In the genomic region with DNA sequence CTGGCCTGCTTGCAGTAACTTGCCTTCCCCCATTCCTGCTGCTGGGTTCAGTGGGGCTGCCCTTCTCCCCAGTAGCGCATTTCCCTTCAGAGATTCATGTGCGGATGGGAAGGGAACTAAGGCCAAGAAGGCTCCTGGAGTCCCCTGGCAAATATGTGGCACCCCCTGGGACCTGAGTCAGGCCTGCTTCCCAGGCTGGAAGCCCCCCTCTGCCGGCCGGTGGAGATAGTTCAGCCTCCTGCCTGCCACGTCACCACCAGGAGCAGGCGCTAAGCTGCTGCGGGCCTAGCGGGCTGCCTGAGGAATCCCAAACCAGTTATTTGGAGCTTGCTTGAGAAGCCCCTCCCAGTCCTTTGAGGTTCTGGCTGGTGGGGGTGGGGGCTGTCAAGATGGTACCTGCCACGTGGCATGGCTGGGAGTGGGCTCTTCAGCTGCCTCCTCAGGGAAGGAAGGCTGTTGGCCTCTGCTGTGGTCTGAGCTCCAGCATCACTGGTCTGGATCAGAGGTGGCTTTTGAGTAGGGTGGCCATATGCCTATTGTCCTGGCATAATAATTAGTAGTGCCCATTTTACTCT, we compare ENCODE assay signal across 8 cellular contexts. TPM values are rescaled to one million over a fixed set of nuclear protein-coding genes. Genes with fewer than 3 reads are reported as not detected.
A peak's percentile ranks its signal among the peaks of the same experiment; 100 is the strongest.
DNase-seq lines count a peak whose midpoint lies in the region; ATAC-seq, FAIRE-seq and TF ChIP-seq lines count a peak whose summit lies in the region.

No MANE protein-coding gene starts in this region.

- H3K9me3 ChIP-seq in K562 (replicated peaks; ENCODE audit: control insufficient read depth, insufficient read depth, low read depth, low read length) = no peaks in the 10 kb centered on the region

- CTCF ChIA-PET in K562 (lab: Yijun Ruan, JAX; ENCODE audit: low intra/inter-chr PET ratio) = interaction anchor here (1.2 kb wide), 1 partner anchor 175 kb away, joined by 3 read pairs; no protein-coding TSS in a partner anchor

- DNase-seq in activated CD4-positive, alpha-beta T cell treated with anti-CD3 and anti-CD28 coated beads, Interleukin-2, amount 10 ng/mL, durations not matched to agents 24 days and 14 days = no peak
- no peak for DNase-seq in activated CD4-positive, alpha-beta T cell treated with anti-CD3 and anti-CD28 coated beads for 4 hours
- peak; percentile 76 to 86 (median 80) for DNase-seq in K562 (ENCODE audit: extremely low read depth in 1 of 4, low spot score in 3 of 4)
- DNase-seq in immature natural killer cell = no peak
- DNase-seq in stimulated activated naive CD8-positive, alpha-beta T cell treated with anti-CD3 and anti-CD28 coated beads, Interleukin-15, amount 100 ng/mL, for 72 hours = no peak
- DNase-seq in GM20000 (ENCODE audit: low spot score) = no peak

- FAIRE-seq in K562 (lab: Jason Lieb, UNC) = peak; percentile 74

- peak overlapping the region; percentile 92 for H3K4me3 Mint-ChIP-seq in activated CD4-positive, alpha-beta T cell treated with anti-CD3 and anti-CD28 coated beads, Interleukin-2, amount 10 ng/mL, durations not matched to agents 24 days and 14 days
- peak overlapping the region; percentile 91 to 99 (median 97) for H3K4me3 Mint-ChIP-seq in immature natural killer cell
- H3K4me3 Mint-ChIP-seq in stimulated activated naive CD8-positive, alpha-beta T cell treated with anti-CD3 and anti-CD28 coated beads, Interleukin-15, amount 100 ng/mL, for 72 hours = peak overlapping the region; percentile 90 to 92

- 9% methylated on average over 8 of the region's 9 CpGs for WGBS in K562 (ENCODE audit: insufficient coverage, low coverage, missing lambda C conversion rate)

- H3K27me3 Mint-ChIP-seq in activated CD4-positive, alpha-beta T cell treated with anti-CD3 and anti-CD28 coated beads, Interleukin-2, amount 10 ng/mL, durations not matched to agents 24 days and 14 days = peaks cover 4% of the 10 kb centered on the region
- peaks cover 0 to 2% (median 2%) of the 10 kb centered on the region in 3 donors for H3K27me3 Mint-ChIP-seq in immature natural killer cell (ENCODE audit: low read depth in 3 of 3)
- H3K27me3 Mint-ChIP-seq in stimulated activated naive CD8-positive, alpha-beta T cell treated with anti-CD3 and anti-CD28 coated beads, Interleukin-15, amount 100 ng/mL, for 72 hours = no peaks in the 10 kb centered on the region

- no peak for TF ChIP-seq POLR2A in K562 (conservative IDR thresholded peaks at IDR 0.05)

- peak overlapping the region; percentile 68 for H2AFZ ChIP-seq in K562 (ENCODE audit: low read depth, low read length)

- TF ChIP-seq CTCF in K562 (IDR thresholded peaks at IDR 0.05 in 2 of 3, conservative IDR thresholded peaks at IDR 0.05 in 1 of 3; ENCODE audit: insufficient read depth in 2 of 3, low read depth in 1 of 3, low read length in 3 of 3) (peak; percentile 75 to 98 (median 84)), GM20000 (IDR thresholded peaks at IDR 0.05; ENCODE audit: extremely low read depth, missing control alignments) (no peak)

- intact Hi-C loops in activated CD4-positive, alpha-beta T cell treated with anti-CD3 and anti-CD28 coated beads, Interleukin-2, amount 10 ng/mL, durations not matched to agents 24 days and 14 days (cut with micrococcal nuclease) = loop anchor here (2.0 kb wide), 1 partner anchor 37 kb away; no protein-coding TSS in a partner anchor
- intact Hi-C loops in K562 (cut with micrococcal nuclease) = loop anchor here (1.0 kb wide), 1 partner anchor 17 kb away; no protein-coding TSS in a partner anchor

- H3K9ac ChIP-seq in K562 (ENCODE audit: insufficient read depth in 1 of 2, low read depth in 2 of 2, low read length in 2 of 2) = peak overlapping the region; percentile 78 to 94

- no peaks in the 10 kb centered on the region for H3K27me3 ChIP-seq in K562 (ENCODE audit: control insufficient read depth in 2 of 2, insufficient read depth in 2 of 2, low read length in 2 of 2)

- H3K27ac Mint-ChIP-seq in activated CD4-positive, alpha-beta T cell treated with anti-CD3 and anti-CD28 coated beads, Interleukin-2, amount 10 ng/mL, durations not matched to agents 24 days and 14 days = peak overlapping the region; percentile 62
- H3K27ac Mint-ChIP-seq in immature natural killer cell = peak overlapping the region; percentile 71 to 96 (median 80)
- H3K27ac Mint-ChIP-seq in stimulated activated naive CD8-positive, alpha-beta T cell treated with anti-CD3 and anti-CD28 coated beads, Interleukin-15, amount 100 ng/mL, for 72 hours = peak overlapping the region; percentile 92

- peaks cover 10% of the 10 kb centered on the region for H3K36me3 Mint-ChIP-seq in activated CD4-positive, alpha-beta T cell treated with anti-CD3 and anti-CD28 coated beads, Interleukin-2, amount 10 ng/mL, durations not matched to agents 24 days and 14 days (ENCODE audit: low read depth)
- peaks cover 0 to 6% (median 4%) of the 10 kb centered on the region in 3 donors for H3K36me3 Mint-ChIP-seq in immature natural killer cell

- peaks cover 52% of the 10 kb centered on the region for H3K36me3 ChIP-seq in K562 (ENCODE audit: control insufficient read depth, insufficient read depth, low read length)

- BruUV-seq in K562 (replicated peaks; lab: Mats Ljungman, UMichigan) = no TSS peak

- H4K20me1 ChIP-seq in K562 (replicated peaks; ENCODE audit: control insufficient read depth, insufficient read depth, low read length) = no peaks in the 10 kb centered on the region

- H3K4me1 Mint-ChIP-seq in activated CD4-positive, alpha-beta T cell treated with anti-CD3 and anti-CD28 coated beads, Interleukin-2, amount 10 ng/mL, durations not matched to agents 24 days and 14 days = peaks cover 18% of the 10 kb centered on the region
- H3K4me1 Mint-ChIP-seq in immature natural killer cell = peaks cover 42 to 48% of the 10 kb centered on the region in 2 donors
- peaks cover 51% of the 10 kb centered on the region for H3K4me1 Mint-ChIP-seq in stimulated activated naive CD8-positive, alpha-beta T cell treated with anti-CD3 and anti-CD28 coated beads, Interleukin-15, amount 100 ng/mL, for 72 hours

- H3K9me3 Mint-ChIP-seq in activated CD4-positive, alpha-beta T cell treated with anti-CD3 and anti-CD28 coated beads, Interleukin-2, amount 10 ng/mL, durations not matched to agents 24 days and 14 days = no peaks in the 10 kb centered on the region
- no peaks in the 10 kb centered on the region for H3K9me3 Mint-ChIP-seq in immature natural killer cell
- H3K9me3 Mint-ChIP-seq in stimulated activated naive CD8-positive, alpha-beta T cell treated with anti-CD3 and anti-CD28 coated beads, Interleukin-15, amount 100 ng/mL, for 72 hours = no peaks in the 10 kb centered on the region

- H3K4me1 ChIP-seq in K562 (replicated peaks in 1 of 2; ENCODE audit: control insufficient read depth in 2 of 2, insufficient read depth in 2 of 2, low read length in 2 of 2) = peaks cover 40 to 55% of the 10 kb centered on the region in 2 experiments

- no peak for TF ChIP-seq EP300 in K562 (IDR thresholded peaks at IDR 0.05; ENCODE audit: low read length)

- peaks cover 43% of the 10 kb centered on the region for H3K79me2 ChIP-seq in K562 (ENCODE audit: control insufficient read depth, insufficient read depth, low read length)

- peaks cover 4% of the 10 kb centered on the region for H3K9me1 ChIP-seq in K562 (ENCODE audit: control insufficient read depth, insufficient read depth, low read length)

- peak; percentile 54 to 78 for TF ChIP-seq RAD21 in K562 (CRISPR knock-in tag; conservative IDR thresholded peaks at IDR 0.05 in 1 of 2, IDR thresholded peaks at IDR 0.05 in 1 of 2)

- ATAC-seq in K562 = peak; percentile 72
- ATAC-seq in stimulated activated naive CD8-positive, alpha-beta T cell treated with anti-CD3 and anti-CD28 coated beads, Interleukin-15, amount 100 ng/mL, for 72 hours = no peak
- ATAC-seq in HG02763 (IDR thresholded peaks at IDR 0.05; ENCODE audit: unreplicated experiment) = no peak
- no peak for ATAC-seq in HG03432 (IDR thresholded peaks at IDR 0.05; ENCODE audit: unreplicated experiment)

- H3K4me3 ChIP-seq in K562 = peak overlapping the region; percentile 64

- POLR2A ChIA-PET in K562 (lab: Yijun Ruan, JAX) = interaction anchor here (0.7 to 10.5 kb wide), 10 partner anchors 9 to 615 kb away, joined by 3 to 115 read pairs (median 4); a partner anchor contains a TSS

- peak overlapping the region; percentile 77 for H3K27ac ChIP-seq in K562 (ENCODE audit: extremely low read depth, low read depth, low read length)

- peak overlapping the region; percentile 88 for H3K4me2 ChIP-seq in K562 (ENCODE audit: insufficient read depth, low read length)

- in situ Hi-C loops in K562 (cut with MboI) = no loop called here

RNA-seq across cellular contexts. Expression of a gene that starts 2.0 kb away (rescaled TPM):
- 29.6 and 30.3 TPM in 2 replicates for total RNA-seq in activated CD4-positive, alpha-beta T cell treated with anti-CD3 and anti-CD28 coated beads, Interleukin-2, amount 10 ng/mL, durations not matched to agents 24 days and 14 days
- total RNA-seq in K562 (2011; cell fraction: chromatin; rRNA removed; ENCODE audit: low replicate concordance) = 53.1 and 136 TPM in 2 replicates
- 186 and 237 TPM in 2 replicates for total RNA-seq in K562 (2011; cell fraction: nucleolus; rRNA removed)
- total RNA-seq in K562 (2011; cell fraction: nucleoplasm; rRNA removed) = 128 and 144 TPM in 2 replicates
- total RNA-seq in K562 (2014; rRNA removed) = 67.9 and 85.8 TPM in 2 replicates
- total RNA-seq in K562 (2014; rRNA removed; fragmentation: Illumina TruSeq; extraction: Trizol) = 30.3 and 44.1 TPM in 2 replicates
- 78.5 and 87.1 TPM in 2 replicates for total RNA-seq in K562 (2015; rRNA removed; fragmentation: Illumina TruSeq; extraction: Trizol)
- 106 and 115 TPM in 2 replicates for total RNA-seq in K562 (2021)
- polyA plus RNA-seq in K562 (2011; rRNA removed) = 45.5 and 123 TPM in 2 replicates
- 84.3 and 156 TPM in 2 replicates for polyA plus RNA-seq in K562 (2011; cell fraction: cytosol; rRNA removed)
- polyA plus RNA-seq in K562 (2011; cell fraction: nucleus; rRNA removed) = 79.5 and 81.7 TPM in 2 replicates
- polyA plus RNA-seq in K562 (2012) = 148 and 286 TPM in 2 replicates
- 95.0 and 102 TPM in 2 replicates for polyA plus RNA-seq in K562 (2014; fragmentation: Illumina TruSeq; extraction: Trizol)
- 1 to 10 TPM; 2.8 to 6.8 TPM for polyA plus RNA-seq in K562 (2014; fragmentation: Nextera tagmentation; extraction: Ambion mirVana)
- 67.8 and 77.9 TPM in 2 replicates for polyA plus RNA-seq in K562 (2014; rRNA removed)
- polyA minus RNA-seq in K562 (2011; rRNA and poly(A)+ RNA removed) = 24.5 and 38.2 TPM in 2 replicates
- 53.3 and 105 TPM in 2 replicates for polyA minus RNA-seq in K562 (2011; cell fraction: cytosol; rRNA and poly(A)+ RNA removed)
- 27.3 and 51.1 TPM in 2 replicates for polyA minus RNA-seq in K562 (2011; cell fraction: nucleus; rRNA and poly(A)+ RNA removed)
- polyA plus RNA-seq in immature natural killer cell = 1 to 10 TPM; 3.4 to 8.4 (median 4.5) TPM

RNA-seq across cellular contexts. Expression of a gene that starts 38.3 kb away (rescaled TPM):
- total RNA-seq in activated CD4-positive, alpha-beta T cell treated with anti-CD3 and anti-CD28 coated beads, Interleukin-2, amount 10 ng/mL, durations not matched to agents 24 days and 14 days = 13.4 and 14.5 TPM in 2 replicates
- 57.8 and 141 TPM in 2 replicates for total RNA-seq in K562 (2011; cell fraction: chromatin; rRNA removed; ENCODE audit: low replicate concordance)
- 58.7 and 66.9 TPM in 2 replicates for total RNA-seq in K562 (2011; cell fraction: nucleolus; rRNA removed)
- total RNA-seq in K562 (2011; cell fraction: nucleoplasm; rRNA removed) = 57.6 and 71.8 TPM in 2 replicates
- total RNA-seq in K562 (2014; rRNA removed) (9.8 and 14.2 TPM in 2 replicates), K562 (2014; rRNA removed; fragmentation: Illumina TruSeq; extraction: Trizol) (2.8 and 2.9 TPM in 2 replicates), K562 (2015; rRNA removed; fragmentation: Illumina TruSeq; extraction: Trizol) (6.1 and 6.5 TPM in 2 replicates), K562 (2021) (19.0 and 27.3 TPM in 2 replicates)
- polyA plus RNA-seq in K562 (2011; rRNA removed) (8.0 and 11.8 TPM in 2 replicates), K562 (2014; fragmentation: Illumina TruSeq; extraction: Trizol) (8.7 and 11.9 TPM in 2 replicates), K562 (2014; fragmentation: Nextera tagmentation; extraction: Ambion mirVana) (under 1 TPM; 0.32 to 0.41 TPM), K562 (2014; rRNA removed) (17.0 and 20.4 TPM in 2 replicates), immature natural killer cell (1 to 10 TPM; 1.8 to 9.2 (median 4.1) TPM)
- 7.2 and 13.1 TPM in 2 replicates for polyA plus RNA-seq in K562 (2011; cell fraction: cytosol; rRNA removed)
- polyA plus RNA-seq in K562 (2011; cell fraction: nucleus; rRNA removed) = 47.6 and 80.4 TPM in 2 replicates
- 11.7 and 25.1 TPM in 2 replicates for polyA plus RNA-seq in K562 (2012)
- polyA minus RNA-seq in K562 (2011; rRNA and poly(A)+ RNA removed) = 4.6 and 5.0 TPM in 2 replicates
- 7.2 and 15.1 TPM in 2 replicates for polyA minus RNA-seq in K562 (2011; cell fraction: cytosol; rRNA and poly(A)+ RNA removed)
- 18.5 and 19.8 TPM in 2 replicates for polyA minus RNA-seq in K562 (2011; cell fraction: nucleus; rRNA and poly(A)+ RNA removed)

Comparison
In these comparisons a context has a peak if more than half of its experiments do, and no peak if none do; other contexts are left out.
1. DNase-seq: peak in K562 (4 of 4); none in activated CD4-positive, alpha-beta T cell treated with anti-CD3 and anti-CD28 coated beads, Interleukin-2, amount 10 ng/mL, durations not matched to agents 24 days and 14 days (single experiment), activated CD4-positive, alpha-beta T cell treated with anti-CD3 and anti-CD28 coated beads for 4 hours (0 of 2), immature natural killer cell (0 of 3), stimulated activated naive CD8-positive, alpha-beta T cell treated with anti-CD3 and anti-CD28 coated beads, Interleukin-15, amount 100 ng/mL, for 72 hours (0 of 2) and GM20000 (single experiment).
2. Peak in every context shown above with its lines, with median percentiles within 50 percentile points of each other: H3K27ac Mint-ChIP-seq and H3K4me3 Mint-ChIP-seq.